ENCODE assay signal across 11 cellular contexts in genomic region chr1:26721669-26722355, GRCh38. TPM values are rescaled to one million over a fixed set of nuclear protein-coding genes. Genes with fewer than 3 reads are reported as not detected.
DNase-seq lines count a peak whose midpoint lies in the region; ATAC-seq and TF ChIP-seq lines count a peak whose summit lies in the region.
"Had no signal": no experiment of that assay in that cellular context is flagged by ENCODE, and none has a peak within 500 bp of the region (broad histone marks: within the 10 kb centered on the region; RNA-seq: fewer than 3 reads in every experiment).

No MANE protein-coding gene starts in this region.

- H3K4me3 ChIP-seq in SJSA1 (no peak overlapping the region), thoracic aorta (no peak overlapping the region)

- H3K4me1 ChIP-seq in SJSA1 (replicated peaks) (peaks cover 58% of the 10 kb centered on the region), thoracic aorta (ENCODE audit: control insufficient read depth in 1 of 2, low read depth in 2 of 2) (peaks cover 67 to 97% of the 10 kb centered on the region in 2 donors)

- CTCF ChIA-PET in activated naive CD4-positive, alpha-beta T cell treated with anti-CD3 and anti-CD28 coated beads, Interleukin-2, amount 10 ng/mL, durations not matched to agents 7 days and 5 days (lab: Charles Lee): interaction anchor here (0.8 kb wide), 1 partner anchor 19 kb away, joined by 3 read pairs; no protein-coding TSS in a partner anchor

- H3K27me3 ChIP-seq in SJSA1 (replicated peaks) (no peaks in the 10 kb centered on the region), thoracic aorta (replicated peaks; ENCODE audit: insufficient read depth) (no peaks in the 10 kb centered on the region)
- H3K27me3 ChIP-seq: BE2C had no signal

- H3K36me3 ChIP-seq in SJSA1: peaks cover 16% of the 10 kb centered on the region
- H3K36me3 ChIP-seq in thoracic aorta: no peaks in the 10 kb centered on the region

- H3K4me3 Mint-ChIP-seq in activated naive CD4-positive, alpha-beta T cell treated with anti-CD3 and anti-CD28 coated beads, Interleukin-2, amount 10 ng/mL, durations not matched to agents 7 days and 5 days: peak overlapping the region; percentile 5
- no peak overlapping the region for H3K4me3 Mint-ChIP-seq in dendritic cell treated with granulocyte-macrophage colony-stimulating factor and Interleukin-4, amounts not matched to agents 40 ng/mL and 50 ng/mL, for 4 days

- ATAC-seq in thoracic aorta (ENCODE audit: insufficient number of reproducible peaks, low FRiP score, low read depth): no peak
- no peak for ATAC-seq in HG02642 (IDR thresholded peaks at IDR 0.05; ENCODE audit: poor library complexity, unreplicated experiment)

- no peak for TF ChIP-seq CTCF in thoracic aorta (IDR thresholded peaks at IDR 0.05)

- H3K36me3 Mint-ChIP-seq in activated naive CD4-positive, alpha-beta T cell treated with anti-CD3 and anti-CD28 coated beads, Interleukin-2, amount 10 ng/mL, durations not matched to agents 7 days and 5 days: peaks cover 33% of the 10 kb centered on the region
- peaks cover 43% of the 10 kb centered on the region for H3K36me3 Mint-ChIP-seq in dendritic cell treated with granulocyte-macrophage colony-stimulating factor and Interleukin-4, amounts not matched to agents 40 ng/mL and 50 ng/mL, for 4 days (ENCODE audit: low read depth)

- intact Hi-C loops in dendritic cell treated with granulocyte-macrophage colony-stimulating factor and Interleukin-4, amounts not matched to agents 40 ng/mL and 50 ng/mL, for 4 days (cut with micrococcal nuclease): loop anchor here (10.0 kb wide), 1 partner anchor 63 kb away; the partner anchor contains the start of gene PIGV

- H3K9me3 Mint-ChIP-seq in activated naive CD4-positive, alpha-beta T cell treated with anti-CD3 and anti-CD28 coated beads, Interleukin-2, amount 10 ng/mL, durations not matched to agents 7 days and 5 days: no peaks in the 10 kb centered on the region
- H3K9me3 Mint-ChIP-seq in dendritic cell treated with granulocyte-macrophage colony-stimulating factor and Interleukin-4, amounts not matched to agents 40 ng/mL and 50 ng/mL, for 4 days: no peaks in the 10 kb centered on the region

- H3K4me1 Mint-ChIP-seq in activated naive CD4-positive, alpha-beta T cell treated with anti-CD3 and anti-CD28 coated beads, Interleukin-2, amount 10 ng/mL, durations not matched to agents 7 days and 5 days: peaks cover 88% of the 10 kb centered on the region
- H3K4me1 Mint-ChIP-seq in dendritic cell treated with granulocyte-macrophage colony-stimulating factor and Interleukin-4, amounts not matched to agents 40 ng/mL and 50 ng/mL, for 4 days (ENCODE audit: low read depth): peaks cover 82% of the 10 kb centered on the region

- H3K27ac Mint-ChIP-seq in activated naive CD4-positive, alpha-beta T cell treated with anti-CD3 and anti-CD28 coated beads, Interleukin-2, amount 10 ng/mL, durations not matched to agents 7 days and 5 days: peak overlapping the region; percentile 19
- peak overlapping the region; percentile 70 for H3K27ac Mint-ChIP-seq in dendritic cell treated with granulocyte-macrophage colony-stimulating factor and Interleukin-4, amounts not matched to agents 40 ng/mL and 50 ng/mL, for 4 days

- peak overlapping the region; percentile 70 for H3K27ac ChIP-seq in SJSA1
- peak overlapping the region; percentile 15 to 57 for H3K27ac ChIP-seq in thoracic aorta

- no peak for DNase-seq in activated naive CD4-positive, alpha-beta T cell treated with anti-CD3 and anti-CD28 coated beads, Interleukin-2, amount 10 ng/mL, durations not matched to agents 7 days and 5 days
- no peak for DNase-seq in activated naive CD4-positive, alpha-beta T cell treated with Interleukin-2 at 50 U/mL for 16 hours
- peak in 1 of 2 experiments; percentile 47 for DNase-seq in SJSA1 (ENCODE audit: low read depth in 1 of 2, low spot score in 2 of 2)
- DNase-seq in thoracic aorta (ENCODE audit: low spot score): no peak
- no peak for DNase-seq in NCI-H2196 treated with DMSO at 0.1 percent for 48 hours (lab: John Stamatoyannopoulos, UW; ENCODE audit: unreplicated experiment)
- no peak for DNase-seq in NCI-H524 treated with DMSO at 0.1 percent for 48 hours (lab: John Stamatoyannopoulos, UW)
- DNase-seq: activated effector memory CD4-positive, alpha-beta T cell treated with anti-CD3 and anti-CD28 coated beads, Interleukin-2, amount 50 U/mL, for 16 hours; BE2C; NCI-H146 had no signal

- H3K9me3 ChIP-seq in SJSA1 (replicated peaks): no peaks in the 10 kb centered on the region
- no peaks in the 10 kb centered on the region for H3K9me3 ChIP-seq in thoracic aorta
- H3K9me3 ChIP-seq: BE2C had no signal

- no peaks in the 10 kb centered on the region for H3K27me3 Mint-ChIP-seq in activated naive CD4-positive, alpha-beta T cell treated with anti-CD3 and anti-CD28 coated beads, Interleukin-2, amount 10 ng/mL, durations not matched to agents 7 days and 5 days
- no peaks in the 10 kb centered on the region for H3K27me3 Mint-ChIP-seq in dendritic cell treated with granulocyte-macrophage colony-stimulating factor and Interleukin-4, amounts not matched to agents 40 ng/mL and 50 ng/mL, for 4 days

RNA-seq across cellular contexts. Expression of gene ARID1A, which starts 26.0 kb away (rescaled TPM):
- total RNA-seq in SJSA1 (2014; rRNA removed; shearing (Covaris generic)): 22.2 and 23.4 TPM in 2 replicates
- 10 to 100 TPM; 53.6 to 69.2 TPM for total RNA-seq in thoracic aorta
